ENCODE assay signal across 1 cellular context in the genomic region with DNA sequence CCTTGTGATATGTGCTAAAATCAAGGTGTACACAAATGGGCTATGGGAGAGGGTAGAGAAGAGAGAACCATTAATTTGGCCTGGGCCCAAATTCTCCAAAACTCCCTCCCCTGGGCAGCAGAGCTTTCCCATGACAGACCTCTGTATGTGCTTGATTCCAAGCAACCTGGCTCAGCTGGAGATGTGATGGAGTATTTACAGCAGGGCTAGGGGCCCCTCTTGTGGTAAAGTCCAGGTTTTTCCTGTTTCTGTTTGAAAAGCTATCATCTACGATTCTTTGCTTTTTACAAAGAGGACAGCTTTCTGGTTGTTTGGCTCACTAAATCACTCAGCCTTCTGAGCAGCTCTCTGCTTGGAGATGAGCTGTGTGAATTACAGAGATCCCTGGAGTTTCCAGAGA.
TF ChIP-seq lines count a peak whose summit lies in the region.

No MANE protein-coding gene starts in this region.

TF ChIP-seq in endothelial cell of umbilical vein, 7 proteins besides CTCF, POLR2A, EP300 and RAD21:
- TF ChIP-seq MYC (IDR thresholded peaks at IDR 0.05; ENCODE audit: low read depth, low read length) (no peak), POLR2AphosphoS5 (IDR thresholded peaks at IDR 0.05; ENCODE audit: insufficient read depth, low read depth, low read length) (no peak), GATA2 (IDR thresholded peaks at IDR 0.05; ENCODE audit: insufficient read depth, insufficient read length, low read depth, low read length) (no peak), JUN (IDR thresholded peaks at IDR 0.05; ENCODE audit: borderline replicate concordance, insufficient read depth, insufficient read length, low read depth) (no peak), FOS (IDR thresholded peaks at IDR 0.05; ENCODE audit: borderline replicate concordance, insufficient read depth, low read length) (no peak), EZH2 (IDR thresholded peaks at IDR 0.05; ENCODE audit: borderline replicate concordance, low read depth, low read length, severe bottlenecking) (no peak)
- TF ChIP-seq, protein P1, sequence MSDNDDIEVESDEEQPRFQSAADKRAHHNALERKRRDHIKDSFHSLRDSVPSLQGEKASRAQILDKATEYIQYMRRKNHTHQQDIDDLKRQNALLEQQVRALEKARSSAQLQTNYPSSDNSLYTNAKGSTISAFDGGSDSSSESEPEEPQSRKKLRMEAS (IDR thresholded peaks at IDR 0.05; ENCODE audit: insufficient read depth, insufficient read length) = no peak
